In genomic region chr7:135175931-135176330, GRCh38 we compare ENCODE assay signal across 23 cellular contexts. TPM values are rescaled to one million over a fixed set of nuclear protein-coding genes. Genes with fewer than 3 reads are reported as not detected.
DNase-seq lines count a peak whose midpoint lies in the region; ATAC-seq and TF ChIP-seq lines count a peak whose summit lies in the region.
"Had no signal": no experiment of that assay in that cellular context is flagged by ENCODE, and none has a peak within 500 bp of the region (broad histone marks: within the 10 kb centered on the region; RNA-seq: fewer than 3 reads in every experiment).

No MANE protein-coding gene starts in this region.

- H3K4me1 ChIP-seq in RWPE2 (ENCODE audit: insufficient read depth, poor library complexity, severe bottlenecking) (peaks cover 29% of the 10 kb centered on the region), osteoblast (ENCODE audit: insufficient read depth, low read length) (peaks cover 9% of the 10 kb centered on the region)
- H3K4me1 ChIP-seq: BE2C had no signal

- H3K27ac Mint-ChIP-seq in memory B cell = peak overlapping the region; percentile 24

- no peaks in the 10 kb centered on the region for H3K79me2 ChIP-seq in osteoblast (ENCODE audit: insufficient read depth, low read length)

- DNase-seq in RWPE2 (ENCODE audit: low spot score) = no peak
- DNase-seq in epithelial cell of esophagus (ENCODE audit: low read depth) = peak; percentile 91
- DNase-seq in memory B cell (ENCODE audit: low spot score in 2 of 2) = no peak
- DNase-seq in NCI-H446 (lab: John Stamatoyannopoulos, UW) = no peak
- DNase-seq in NCI-H146 (lab: John Stamatoyannopoulos, UW) = no peak
- no peak for DNase-seq in hippocampal formation (lab: John Stamatoyannopoulos, UW)
- no peak for DNase-seq in osteoblast (ENCODE audit: insufficient read length, low spot score, missing footprints)
- DNase-seq: BE2C, DMS79, GM23248, KBM-7, NCI-H1092, NCI-H1436, NCI-H1930, NCI-H2227 treated with DMSO at 0.1 percent for 48 hours, NCI-H510A treated with DMSO at 0.1 percent for 48 hours, NCI-H748 treated with DMSO at 0.1 percent for 48 hours had no signal

- H4K20me1 ChIP-seq in osteoblast (ENCODE audit: insufficient read depth, low read length) = no peaks in the 10 kb centered on the region

- ATAC-seq in RWPE2 (ENCODE audit: low read depth) (peak; percentile 40), memory B cell (ENCODE audit: low read depth) (no peak)

- H3K9me3 ChIP-seq in RWPE2 (ENCODE audit: severe bottlenecking) = peaks cover 8% of the 10 kb centered on the region
- peaks cover 3% of the 10 kb centered on the region for H3K9me3 ChIP-seq in osteoblast (ENCODE audit: low read depth, low read length)
- H3K9me3 ChIP-seq: HAP-1 had no signal

- H3K27me3 ChIP-seq in RWPE2 (ENCODE audit: insufficient read depth, poor library complexity, severe bottlenecking) (no peaks in the 10 kb centered on the region), osteoblast (ENCODE audit: insufficient read depth, low read length) (no peaks in the 10 kb centered on the region)
- H3K27me3 ChIP-seq: BE2C had no signal

- H3K4me1 Mint-ChIP-seq in memory B cell = peaks cover 11% of the 10 kb centered on the region

- no peaks in the 10 kb centered on the region for H3K27me3 Mint-ChIP-seq in memory B cell

- H3K4me3 ChIP-seq in RWPE2 (ENCODE audit: severe bottlenecking) (no peak overlapping the region), epithelial cell of esophagus (ENCODE audit: low read length) (no peak overlapping the region), osteoblast (ENCODE audit: insufficient read depth, low read length) (no peak overlapping the region)
- H3K4me3 ChIP-seq: GM23248, HAP-1, PC-9 had no signal

- TF ChIP-seq POLR2A in GM19099 (IDR thresholded peaks at IDR 0.05; ENCODE audit: extremely low read depth, insufficient read length, low read depth) = peak; percentile 14

- H2AFZ ChIP-seq in osteoblast (ENCODE audit: low read length) = no peak overlapping the region
- H2AFZ ChIP-seq: GM23248, PC-9 had no signal

- peaks cover 7% of the 10 kb centered on the region for H3K36me3 Mint-ChIP-seq in memory B cell

- H3K4me2 ChIP-seq in osteoblast (ENCODE audit: insufficient read depth, low read length) = no peak overlapping the region
- H3K4me2 ChIP-seq: PC-9 had no signal

- peaks cover 4% of the 10 kb centered on the region for H3K9me3 Mint-ChIP-seq in memory B cell

- H3K36me3 ChIP-seq in RWPE2 (ENCODE audit: low read depth) (peaks cover 34% of the 10 kb centered on the region), osteoblast (ENCODE audit: insufficient read depth, low read length) (no peaks in the 10 kb centered on the region)
- H3K36me3 ChIP-seq: BE2C, HAP-1 had no signal

- H3K27ac ChIP-seq in RWPE2 (ENCODE audit: poor library complexity, severe bottlenecking) = peak overlapping the region; percentile 97
- H3K27ac ChIP-seq in osteoblast (ENCODE audit: low read depth, low read length) = no peak overlapping the region
- H3K27ac ChIP-seq: GM23248, HL-60, PC-9 had no signal

- TF ChIP-seq CTCF in RWPE2 (IDR thresholded peaks at IDR 0.05; ENCODE audit: poor library complexity, severe bottlenecking) (no peak), epithelial cell of esophagus (IDR thresholded peaks at IDR 0.05; ENCODE audit: insufficient read depth, low read depth, low read length, missing control alignments) (no peak), osteoblast (IDR thresholded peaks at IDR 0.05; ENCODE audit: extremely low read depth, low read depth, low read length) (no peak)

- no peak overlapping the region for H3K4me3 Mint-ChIP-seq in memory B cell

RNA-seq across cellular contexts. Expression of gene CYREN, which starts 5.4 kb away (rescaled TPM):
- total RNA-seq in osteoblast = 29.8 and 35.5 TPM in 2 replicates

RNA-seq across cellular contexts. Expression of gene TMEM140, which starts 28.1 kb away (rescaled TPM):
- total RNA-seq in osteoblast = 13.8 and 14.1 TPM in 2 replicates
- total RNA-seq: A673 had no signal

RNA-seq across cellular contexts. Expression of gene WDR91, which starts 35.4 kb away (rescaled TPM):
- total RNA-seq in osteoblast = 7.1 and 8.7 TPM in 2 replicates

RNA-seq across cellular contexts. Expression of gene STRA8, which starts 57.7 kb away (rescaled TPM):
- total RNA-seq in osteoblast = not detected in 2 replicates
- total RNA-seq: A673, GM23248, HT-29, PC-9 had no signal
